In genomic region chr9:115604831-115605483, GRCh38 we compare ENCODE assay signal across 18 cellular contexts.
A peak's percentile ranks its signal among the peaks of the same experiment; 100 is the strongest.
DNase-seq lines count a peak whose midpoint lies in the region; ATAC-seq and TF ChIP-seq lines count a peak whose summit lies in the region.
"Had no signal": no experiment of that assay in that cellular context is flagged by ENCODE, and none has a peak within 500 bp of the region (broad histone marks: within the 10 kb centered on the region; RNA-seq: fewer than 3 reads in every experiment).

No MANE protein-coding gene starts in this region.

- BruUV-seq in Panc1 (replicated peaks; lab: Mats Ljungman, UMichigan) = no TSS peak

- H3K36me3 ChIP-seq in Panc1 (ENCODE audit: control insufficient read depth, insufficient read depth, low read length) (no peaks in the 10 kb centered on the region), psoas muscle (ENCODE audit: insufficient read depth in 1 of 2, low read depth in 1 of 2) (no peaks in the 10 kb centered on the region), left lung (no peaks in the 10 kb centered on the region)
- H3K36me3 ChIP-seq: spleen, thyroid gland had no signal

- in situ Hi-C loops in Panc1 (cut with HindIII; ENCODE audit: low pct_unique_long_range_greater_than_20kb, low sequenced_read_pairs) = no loop called here

- no peaks in the 10 kb centered on the region for H3K9me3 ChIP-seq in Panc1 (ENCODE audit: control insufficient read depth, insufficient read depth, low read depth, low read length)
- H3K9me3 ChIP-seq in psoas muscle = no peaks in the 10 kb centered on the region
- H3K9me3 ChIP-seq in left lung = no peaks in the 10 kb centered on the region
- H3K9me3 ChIP-seq: thyroid gland had no signal

- POLR2A ChIA-PET in Panc1 (lab: Charles Lee) = no interaction called here

- H3K4me3 ChIP-seq in Panc1 (ENCODE audit: low read depth in 2 of 2, low read length in 2 of 2) (no peak overlapping the region), choroid plexus epithelial cell (ENCODE audit: low read depth, low read length) (no peak overlapping the region), psoas muscle (no peak overlapping the region), left lung (no peak overlapping the region)
- H3K4me3 ChIP-seq: spleen, thyroid gland had no signal

- no peak overlapping the region; the same call in 1 of the 2 replicates for H3K27ac ChIP-seq in Panc1 (ENCODE audit: low read length)
- no peak overlapping the region for H3K27ac ChIP-seq in psoas muscle
- H3K27ac ChIP-seq in left lung = no peak overlapping the region
- H3K27ac ChIP-seq: spleen, thyroid gland had no signal

- CTCF ChIA-PET in Panc1 (lab: Charles Lee) = no interaction called here

- ATAC-seq in Panc1 = peak; percentile 56; the same call in 1 of the 2 replicates
- peak in 3 of 4 donors; percentile 17 to 48 (median 27) for ATAC-seq in psoas muscle
- ATAC-seq in left lung = no peak
- ATAC-seq: activated CD4-positive, CD25-positive, alpha-beta regulatory T cell treated with anti-CD3 and anti-CD28 coated beads, Interleukin-2, amount 50 U/mL, for 24 hours; activated T-cell treated with anti-CD3 and anti-CD28 coated beads, Interleukin-2, amount 50 U/mL, for 72 hours; HepG2 had no signal

- H3K27me3 ChIP-seq in Panc1 (ENCODE audit: control insufficient read depth, insufficient read depth, low read length) (no peaks in the 10 kb centered on the region), psoas muscle (ENCODE audit: insufficient read depth in 3 of 3, low read length in 2 of 3) (no peaks in the 10 kb centered on the region), left lung (no peaks in the 10 kb centered on the region)
- H3K27me3 ChIP-seq: thyroid gland had no signal

- peak; percentile 68 for DNase-seq in GM03348 (ENCODE audit: low spot score)
- no peak for DNase-seq in Panc1 (ENCODE audit: low read depth, low spot score)
- DNase-seq in choroid plexus epithelial cell (ENCODE audit: low read depth) = peak; percentile 82
- DNase-seq in psoas muscle = no peak
- DNase-seq in NAMALWA (ENCODE audit: low spot score) = no peak
- no peak for DNase-seq in left lung
- DNase-seq in stimulated activated naive CD4-positive, alpha-beta T cell (lab: John Stamatoyannopoulos, UW) = no peak
- DNase-seq in activated T-cell treated with anti-CD3 and anti-CD28 coated beads, Interleukin-2, amount 50 U/mL, for 1 hour = no peak
- DNase-seq: activated T-cell treated with anti-CD3 and anti-CD28 coated beads, Interleukin-2, amount 50 U/mL, for 72 hours; anterior cingulate cortex; Calu3; effector CD4-positive, alpha-beta T cell; NCI-H1436; NCI-H526 treated with DMSO at 0.1 percent for 48 hours; spleen; thyroid gland had no signal

- intact Hi-C loops in Panc1 (cut with micrococcal nuclease; ENCODE audit: unreplicated experiment) (no loop called here), psoas muscle (cut with DNase I) (no loop called here), left lung (cut with DNase I) (no loop called here)

- 42 to 57% (median 51%) methylated on average over 2 of the region's 2 CpGs for WGBS in psoas muscle, 3 donors

- H3K4me1 ChIP-seq in Panc1 (ENCODE audit: control insufficient read depth, insufficient read depth, low read length) (no peaks in the 10 kb centered on the region), psoas muscle (no peaks in the 10 kb centered on the region), left lung (no peaks in the 10 kb centered on the region)
- H3K4me1 ChIP-seq: spleen, thyroid gland had no signal

- TF ChIP-seq CTCF in Panc1 (IDR thresholded peaks at IDR 0.05) (no peak), choroid plexus epithelial cell (conservative IDR thresholded peaks at IDR 0.05; ENCODE audit: low read depth, low read length) (no peak), psoas muscle (IDR thresholded peaks at IDR 0.05) (no peak), left lung (IDR thresholded peaks at IDR 0.05) (no peak)

Comparison
In these comparisons a context has a peak if more than half of its experiments do, and no peak if none do; other contexts are left out.
1. DNase-seq: peak in GM03348 (single experiment) and choroid plexus epithelial cell (single experiment); none in Panc1 (single experiment), psoas muscle (0 of 2), NAMALWA (single experiment), left lung (0 of 2), stimulated activated naive CD4-positive, alpha-beta T cell (0 of 6) and activated T-cell treated with anti-CD3 and anti-CD28 coated beads, Interleukin-2, amount 50 U/mL, for 1 hour (single experiment).